In genomic region chr3:56981445-56982230, GRCh38 we compare ENCODE assay signal across 13 cellular contexts.
DNase-seq lines count a peak whose midpoint lies in the region; ATAC-seq, FAIRE-seq and TF ChIP-seq lines count a peak whose summit lies in the region.
"Had no signal": no experiment of that assay in that cellular context is flagged by ENCODE, and none has a peak within 500 bp of the region (broad histone marks: within the 10 kb centered on the region; RNA-seq: fewer than 3 reads in every experiment).

No MANE protein-coding gene starts in this region.

- intact Hi-C loops in left cardiac atrium (cut with DNase I) = no loop called here

- no peaks in the 10 kb centered on the region for H3K79me2 ChIP-seq in hepatocyte

- H3K27ac ChIP-seq in right atrium auricular region (peak overlapping the region in 1 of 2 donors; percentile 27), hepatocyte (peak overlapping the region; percentile 77), urinary bladder (ENCODE audit: low read depth) (peak overlapping the region; percentile 34)
- H3K27ac ChIP-seq: dorsolateral prefrontal cortex had no signal

- H2AFZ ChIP-seq in hepatocyte = no peak overlapping the region

- H3K9me3 ChIP-seq in right atrium auricular region (no peaks in the 10 kb centered on the region), hepatocyte (ENCODE audit: low read depth) (no peaks in the 10 kb centered on the region)
- H3K9me3 ChIP-seq: upper lobe of left lung had no signal

- H3K4me3 Mint-ChIP-seq in glutamatergic neuron (ENCODE audit: unreplicated experiment) = no peak overlapping the region
- H3K4me3 Mint-ChIP-seq: activated naive CD4-positive, alpha-beta T cell treated with anti-CD3 and anti-CD28 coated beads, Interleukin-2, amount 50 U/mL, for 24 hours; neural crest cell had no signal

- no peaks in the 10 kb centered on the region for H4K20me1 ChIP-seq in hepatocyte (ENCODE audit: insufficient read depth, poor library complexity, severe bottlenecking)

- peaks cover 2% of the 10 kb centered on the region for H3K9me3 Mint-ChIP-seq in glutamatergic neuron (ENCODE audit: unreplicated experiment)
- H3K9me3 Mint-ChIP-seq: activated naive CD4-positive, alpha-beta T cell treated with anti-CD3 and anti-CD28 coated beads, Interleukin-2, amount 50 U/mL, for 24 hours; neural crest cell had no signal

- H3K4me3 ChIP-seq in right atrium auricular region (no peak overlapping the region), hepatocyte (no peak overlapping the region), urinary bladder (ENCODE audit: low read depth, low read length) (no peak overlapping the region)
- H3K4me3 ChIP-seq: dorsolateral prefrontal cortex, upper lobe of left lung had no signal

- no peaks in the 10 kb centered on the region for H3K9me2 ChIP-seq in hepatocyte (replicated peaks; ENCODE audit: insufficient read depth)

- H3K27me3 Mint-ChIP-seq in glutamatergic neuron (ENCODE audit: unreplicated experiment) = peaks cover 2% of the 10 kb centered on the region
- H3K27me3 Mint-ChIP-seq: activated naive CD4-positive, alpha-beta T cell treated with anti-CD3 and anti-CD28 coated beads, Interleukin-2, amount 50 U/mL, for 24 hours had no signal

- H3K4me1 ChIP-seq in right atrium auricular region (peaks cover 0 to 43% of the 10 kb centered on the region in 2 donors), hepatocyte (ENCODE audit: insufficient read depth) (peaks cover 29% of the 10 kb centered on the region), urinary bladder (ENCODE audit: insufficient read depth) (peaks cover 1% of the 10 kb centered on the region)

- TF ChIP-seq CTCF in right atrium auricular region (IDR thresholded peaks at IDR 0.05) (no peak), hepatocyte (IDR thresholded peaks at IDR 0.05; ENCODE audit: poor library complexity) (no peak), D721Med (IDR thresholded peaks at IDR 0.05; ENCODE audit: insufficient read depth, missing control alignments) (no peak), glutamatergic neuron (IDR thresholded peaks at IDR 0.05; ENCODE audit: partially characterized antibody, unreplicated experiment) (no peak)

- H3K36me3 ChIP-seq in right atrium auricular region (no peaks in the 10 kb centered on the region), hepatocyte (replicated peaks; ENCODE audit: insufficient read depth, low read depth) (no peaks in the 10 kb centered on the region), urinary bladder (ENCODE audit: insufficient read depth) (no peaks in the 10 kb centered on the region)
- H3K36me3 ChIP-seq: upper lobe of left lung had no signal

- no peaks in the 10 kb centered on the region for H3K36me3 Mint-ChIP-seq in glutamatergic neuron (ENCODE audit: unreplicated experiment)
- H3K36me3 Mint-ChIP-seq: activated naive CD4-positive, alpha-beta T cell treated with anti-CD3 and anti-CD28 coated beads, Interleukin-2, amount 50 U/mL, for 24 hours had no signal

- no peak overlapping the region for H3K27ac Mint-ChIP-seq in glutamatergic neuron (ENCODE audit: unreplicated experiment)
- H3K27ac Mint-ChIP-seq: activated naive CD4-positive, alpha-beta T cell treated with anti-CD3 and anti-CD28 coated beads, Interleukin-2, amount 50 U/mL, for 24 hours had no signal

- no peak for ATAC-seq in left cardiac atrium
- ATAC-seq in SK-N-SH treated with all-trans-retinoic acid at 6 μM for 48 hours = no peak
- no peak for ATAC-seq in GM18520 (IDR thresholded peaks at IDR 0.05; ENCODE audit: unreplicated experiment)

- H3K4me2 ChIP-seq in hepatocyte = no peak overlapping the region

- 66% methylated on average over 2 of the region's 2 CpGs for WGBS in hepatocyte (ENCODE audit: low lambda C conversion rate, missing lambda C conversion rate)
- 45% methylated on average over 2 of the region's 2 CpGs for WGBS in urinary bladder

- H3K27me3 ChIP-seq in right atrium auricular region (no peaks in the 10 kb centered on the region), hepatocyte (no peaks in the 10 kb centered on the region)
- H3K27me3 ChIP-seq: dorsolateral prefrontal cortex, upper lobe of left lung had no signal

- DNase-seq in right atrium auricular region (ENCODE audit: low spot score) (peak; percentile 52), left cardiac atrium (no peak), hepatocyte (ENCODE audit: low spot score) (no peak), D721Med (ENCODE audit: insufficient read length, low spot score) (no peak), glutamatergic neuron (no peak)
- DNase-seq: NCI-H774 had no signal

- no peak for FAIRE-seq in D721Med (lab: Jason Lieb, UNC)

- peaks cover 15% of the 10 kb centered on the region for H3K4me1 Mint-ChIP-seq in glutamatergic neuron (ENCODE audit: low read depth, unreplicated experiment)

TF ChIP-seq in SK-N-SH treated with all-trans-retinoic acid at 6 μM for 48 hours, 23 proteins besides CTCF, POLR2A, EP300 and RAD21:
- no peak for TF ChIP-seq TSHZ2 (CRISPR knock-in tag; IDR thresholded peaks at IDR 0.05)
- peak; percentile 63; the same call in 1 of the 2 replicates for TF ChIP-seq TCF4 (CRISPR knock-in tag; IDR thresholded peaks at IDR 0.05; ENCODE audit: borderline replicate concordance)
TF ChIP-seq in SK-N-SH treated with all-trans-retinoic acid at 6 μM for 48 hours: peak in this region for 1.
